ENCODE assay signal across 7 cellular contexts in genomic region chr1:26112407-26112775, GRCh38. TPM values are rescaled to one million over a fixed set of nuclear protein-coding genes. Genes with fewer than 3 reads are reported as not detected.
A peak's percentile ranks its signal among the peaks of the same experiment; 100 is the strongest.
DNase-seq lines count a peak whose midpoint lies in the region; ATAC-seq and TF ChIP-seq lines count a peak whose summit lies in the region.
"Had no signal": no experiment of that assay in that cellular context is flagged by ENCODE, and none has a peak within 500 bp of the region (broad histone marks: within the 10 kb centered on the region; RNA-seq: fewer than 3 reads in every experiment).

No MANE protein-coding gene starts in this region.

- H3K4me3 ChIP-seq in lung, result peak overlapping the region; percentile 99

- H3K4me3 Mint-ChIP-seq in CD14-positive monocyte, result peak overlapping the region; percentile 91 to 96
- peak overlapping the region; percentile 97 for H3K4me3 Mint-ChIP-seq in activated CD4-positive, alpha-beta memory T cell treated with anti-CD3 and anti-CD28 coated beads for 36 hours

- H3K4me1 Mint-ChIP-seq in CD14-positive monocyte, result peaks cover 17% of the 10 kb centered on the region
- H3K4me1 Mint-ChIP-seq in activated CD4-positive, alpha-beta memory T cell treated with anti-CD3 and anti-CD28 coated beads for 36 hours (ENCODE audit: low read depth), result peaks cover 28% of the 10 kb centered on the region

- peaks cover 0 to 1% of the 10 kb centered on the region in 2 donors for H3K36me3 ChIP-seq in lung (ENCODE audit: control insufficient read depth in 2 of 2, insufficient read depth in 2 of 2, low read length in 2 of 2)

- ATAC-seq in HG02759 (IDR thresholded peaks at IDR 0.05; ENCODE audit: unreplicated experiment) (peak; percentile 2), lung (ENCODE audit: insufficient read depth, low FRiP score) (no peak)

- H3K27ac ChIP-seq in lung (ENCODE audit: low read depth in 1 of 2, low read length in 1 of 2), result peak overlapping the region; percentile 97

- intact Hi-C loops in CD14-positive monocyte (cut with micrococcal nuclease), result loop anchor here in 1 of 2 donors (10.0 kb wide), 1 partner anchor 202 kb away; the partner anchor contains the start of gene CD52
- intact Hi-C loops in activated CD4-positive, alpha-beta memory T cell treated with anti-CD3 and anti-CD28 coated beads for 36 hours (cut with micrococcal nuclease), result loop anchor here (5.0 kb wide), 2 partner anchors 165 to 360 kb away; partner anchors contain the start of gene HMGN2

- peaks cover 0 to 2% of the 10 kb centered on the region in 2 donors for H3K9me3 ChIP-seq in lung (ENCODE audit: control insufficient read depth in 2 of 2, insufficient read depth in 1 of 2, low read length in 1 of 2)

- no peaks in the 10 kb centered on the region for H3K9me3 Mint-ChIP-seq in CD14-positive monocyte
- no peaks in the 10 kb centered on the region for H3K9me3 Mint-ChIP-seq in activated CD4-positive, alpha-beta memory T cell treated with anti-CD3 and anti-CD28 coated beads for 36 hours

- no peaks in the 10 kb centered on the region for H3K27me3 ChIP-seq in lung (ENCODE audit: control insufficient read depth, insufficient read depth)

- peaks cover 18 to 29% of the 10 kb centered on the region in 2 donors for H3K36me3 Mint-ChIP-seq in CD14-positive monocyte
- peaks cover 13% of the 10 kb centered on the region for H3K36me3 Mint-ChIP-seq in activated CD4-positive, alpha-beta memory T cell treated with anti-CD3 and anti-CD28 coated beads for 36 hours

- POLR2A ChIA-PET in activated CD4-positive, alpha-beta memory T cell treated with anti-CD3 and anti-CD28 coated beads for 36 hours (lab: Charles Lee), result interaction anchor here (1.2 to 3.0 kb wide), 3 partner anchors 11 to 57 kb away, joined by 4 to 24 read pairs (median 17); partner anchors contain the start of gene ZNF593

- no peak for TF ChIP-seq CTCF in CD14-positive monocyte (IDR thresholded peaks at IDR 0.05)
- TF ChIP-seq CTCF in lung (IDR thresholded peaks at IDR 0.05; ENCODE audit: control extremely low read depth, extremely low read depth), result no peak

- H3K27me3 Mint-ChIP-seq in CD14-positive monocyte (ENCODE audit: low read depth in 3 of 3), result peaks cover 0 to 2% (median 2%) of the 10 kb centered on the region in 3 donors
- H3K27me3 Mint-ChIP-seq in activated CD4-positive, alpha-beta memory T cell treated with anti-CD3 and anti-CD28 coated beads for 36 hours, result no peaks in the 10 kb centered on the region

- CTCF ChIA-PET in activated CD4-positive, alpha-beta memory T cell treated with anti-CD3 and anti-CD28 coated beads for 36 hours (lab: Charles Lee), result interaction anchor here (0.9 to 3.5 kb wide), 8 partner anchors 8 to 163 kb away, joined by 3 to 28 read pairs (median 6); partner anchors contain the start of genes CEP85 and ZNF593

- peak overlapping the region; percentile 55 to 92 (median 90) for H3K27ac Mint-ChIP-seq in CD14-positive monocyte
- H3K27ac Mint-ChIP-seq in activated CD4-positive, alpha-beta memory T cell treated with anti-CD3 and anti-CD28 coated beads for 36 hours, result peak overlapping the region; percentile 93

- DNase-seq in CD14-positive monocyte (ENCODE audit: low spot score) (no peak), lung (ENCODE audit: low spot score) (no peak), NCI-H774 (lab: John Stamatoyannopoulos, UW) (no peak)
- DNase-seq in activated CD4-positive, alpha-beta memory T cell treated with anti-CD3 and anti-CD28 coated beads for 36 hours, result peak; percentile 41
- no peak for DNase-seq in stimulated activated CD4-positive, alpha-beta T cell treated with anti-CD3 and anti-CD28 coated beads, Interleukin-4, amount 100 ng/mL, for 24 hours

- H3K4me1 ChIP-seq in lung (ENCODE audit: control insufficient read depth in 2 of 2, insufficient read depth in 2 of 2, low read length in 2 of 2), result peaks cover 2 to 14% of the 10 kb centered on the region in 2 donors

- 0% methylated on average over 9 of the region's 9 CpGs for WGBS in lung, 2 donors

RNA-seq across cellular contexts. Expression of gene PDIK1L, which starts 0.8 kb away (rescaled TPM):
- polyA plus RNA-seq in CD14-positive monocyte (1 to 10 TPM; 2.3 to 2.5 TPM), lung (1 to 10 TPM; 2.9 TPM)
- 10 to 100 TPM; 14.9 to 15.2 TPM for total RNA-seq in activated CD4-positive, alpha-beta memory T cell treated with anti-CD3 and anti-CD28 coated beads for 36 hours
- total RNA-seq in lung, result 10 to 100 TPM in 1 of 2 donors, 1 to 10 TPM in 1; 9.8 to 15.4 TPM

RNA-seq across cellular contexts. Expression of gene TRIM63, which starts 45.0 kb away (rescaled TPM):
- polyA plus RNA-seq in CD14-positive monocyte, result not detected
- under 1 TPM; 0.17 to 0.19 TPM for total RNA-seq in activated CD4-positive, alpha-beta memory T cell treated with anti-CD3 and anti-CD28 coated beads for 36 hours
- total RNA-seq in lung, result under 1 TPM; 0.25 to 0.31 TPM
- polyA plus RNA-seq in lung, result under 1 TPM; 0.12 to 0.14 TPM

RNA-seq across cellular contexts. Expression of gene FAM110D, which starts 46.5 kb away (rescaled TPM):
- not detected for polyA plus RNA-seq in CD14-positive monocyte
- not detected for total RNA-seq in activated CD4-positive, alpha-beta memory T cell treated with anti-CD3 and anti-CD28 coated beads for 36 hours
- total RNA-seq in lung, result 1 to 10 TPM; 1.1 to 3.2 TPM
- 1 to 10 TPM; 3.1 to 3.4 TPM for polyA plus RNA-seq in lung
- total RNA-seq: M059J had no signal

RNA-seq across cellular contexts. Expression of gene C1orf232, which starts 56.4 kb away (rescaled TPM):
- polyA plus RNA-seq in CD14-positive monocyte (not detected), lung (not detected)
- total RNA-seq in activated CD4-positive, alpha-beta memory T cell treated with anti-CD3 and anti-CD28 coated beads for 36 hours, result not detected
- total RNA-seq in lung, result not detected
- total RNA-seq: M059J had no signal

RNA-seq across cellular contexts. Expression of gene ZNF593, which starts 57.3 kb away (rescaled TPM):
- polyA plus RNA-seq in CD14-positive monocyte (10 to 100 TPM; 27.8 to 36.5 TPM), lung (100 to 1,000 TPM in 1 of 2 donors, 10 to 100 TPM in 1; 90.4 to 140 TPM)
- total RNA-seq in activated CD4-positive, alpha-beta memory T cell treated with anti-CD3 and anti-CD28 coated beads for 36 hours, result 10 to 100 TPM; 37.4 to 38.0 TPM
- total RNA-seq in lung, result 10 to 100 TPM; 19.7 to 32.8 TPM
